ENCODE assay signal across 8 cellular contexts in genomic region chr19:29605653-29606419, GRCh38. TPM values are rescaled to one million over a fixed set of nuclear protein-coding genes. Genes with fewer than 3 reads are reported as not detected.
DNase-seq lines count a peak whose midpoint lies in the region; TF ChIP-seq lines count a peak whose summit lies in the region.

TSS of gene POP4 (plus strand) at chr19:29606283. CDS start at chr19:29606319, 36 bp downstream.

- no peak for TF ChIP-seq EP300 in SK-N-SH (IDR thresholded peaks at IDR 0.05; ENCODE audit: borderline replicate concordance in 1 of 2, low read depth in 1 of 2, low read length in 1 of 2)

- no peaks in the 10 kb centered on the region for H3F3A ChIP-seq in SK-N-SH (replicated peaks; ENCODE audit: insufficient read depth)

- no peaks in the 10 kb centered on the region for H3K9me3 ChIP-seq in SK-N-SH

- peak within 1 kb of the TSS; percentile 84 for H3K4me2 ChIP-seq in SK-N-SH

- H4K20me1 ChIP-seq in SK-N-SH (ENCODE audit: insufficient read depth), result no peaks in the 10 kb centered on the region

- H3K4me1 ChIP-seq in SK-N-SH (ENCODE audit: control insufficient read depth in 1 of 2, insufficient read depth in 2 of 2, low read depth in 1 of 2, low read length in 1 of 2), result peaks cover 0 to 8% of the 10 kb centered on the region in 2 experiments; a peak in 2 of 4 replicates

- DNase-seq in GM03348 (ENCODE audit: low spot score) (peak; percentile 99), HFF-Myc (ENCODE audit: extremely low read depth, low read depth) (peak; percentile 87), NAMALWA (ENCODE audit: low spot score) (peak; percentile 98), SK-N-SH (peak; percentile 97), globus pallidus (ENCODE audit: low spot score) (peak; percentile 94), occipital lobe (lab: John Stamatoyannopoulos, UW) (peak; percentile 89)
- DNase-seq in activated naive CD4-positive, alpha-beta T cell treated with anti-CD3 and anti-CD28 coated beads, Interleukin-2, amount 50 U/mL, for 16 hours, result peak; percentile 98

- CTCF ChIA-PET in SK-N-SH (lab: Yijun Ruan, JAX), result interaction anchor here (0.7 to 3.4 kb wide), 8 partner anchors 10 to 124 kb away, joined by 3 to 40 read pairs (median 4); partner anchors contain the start of genes C19orf12 and PLEKHF1

- peak within 1 kb of the TSS; percentile 73 to 82 for H3K27ac ChIP-seq in SK-N-SH (ENCODE audit: low read depth in 2 of 2, low read length in 1 of 2)
- peak within 1 kb of the TSS; percentile 93 for H3K27ac ChIP-seq in temporal lobe (ENCODE audit: low read depth, low read length)

- H3K9me2 ChIP-seq in SK-N-SH, result no peaks in the 10 kb centered on the region

- POLR2A ChIA-PET in SK-N-SH (lab: Yijun Ruan, JAX), result interaction anchor here (0.6 to 2.9 kb wide), 7 partner anchors 8 to 282 kb away, joined by 3 to 28 read pairs (median 5); partner anchors contain the start of genes C19orf12 and PLEKHF1

- H3K4me3 ChIP-seq in HFF-Myc (replicated peaks; ENCODE audit: low read depth, low read length), result peak within 1 kb of the TSS; percentile 78
- H3K4me3 ChIP-seq in SK-N-SH (ENCODE audit: low read depth in 2 of 2, low read length in 1 of 2), result peak within 1 kb of the TSS; percentile 86 to 89

- peaks cover 6 to 18% of the 10 kb centered on the region in 2 experiments for H3K36me3 ChIP-seq in SK-N-SH (replicated peaks in 1 of 2; ENCODE audit: control insufficient read depth in 1 of 2, insufficient read depth in 2 of 2, low read length in 1 of 2)

- peak within 1 kb of the TSS; percentile 94 for H3K9ac ChIP-seq in SK-N-SH

- 1% methylated on average over 43 of the region's 47 CpGs for WGBS in SK-N-SH (ENCODE audit: low lambda C conversion rate)

- H3K27me3 ChIP-seq in SK-N-SH (ENCODE audit: insufficient read depth), result no peaks in the 10 kb centered on the region

- peaks cover 18% of the 10 kb centered on the region for H3K79me2 ChIP-seq in SK-N-SH (ENCODE audit: insufficient read depth)

- H2AFZ ChIP-seq in SK-N-SH (ENCODE audit: low read depth), result peak within 1 kb of the TSS; percentile 96

- TF ChIP-seq RAD21 in SK-N-SH (IDR thresholded peaks at IDR 0.05; ENCODE audit: low read length), result no peak

- TF ChIP-seq CTCF in HFF-Myc (IDR thresholded peaks at IDR 0.05; ENCODE audit: low read depth, low read length, missing control alignments) (no peak), SK-N-SH (IDR thresholded peaks at IDR 0.05) (no peak)

TF ChIP-seq in SK-N-SH, 30 proteins besides CTCF, POLR2A, EP300 and RAD21:
- TF ChIP-seq ELF1 (IDR thresholded peaks at IDR 0.05) (peak; percentile 97), SIN3A (IDR thresholded peaks at IDR 0.05; ENCODE audit: borderline replicate concordance, low read depth, low read length) (peak; percentile 77; the same call in 1 of the 2 replicates), POLR2AphosphoS5 (IDR thresholded peaks at IDR 0.05; ENCODE audit: low read depth, low read length) (peak; percentile 99), ZBTB33 (IDR thresholded peaks at IDR 0.05; ENCODE audit: borderline replicate concordance, low read depth) (peak; percentile 73; the same call in 1 of the 2 replicates), CHD2 (IDR thresholded peaks at IDR 0.05; ENCODE audit: low read length, partially characterized antibody) (peak; percentile 86), FOXM1 (IDR thresholded peaks at IDR 0.05; ENCODE audit: low read depth) (no peak), USF1 (IDR thresholded peaks at IDR 0.05; ENCODE audit: borderline replicate concordance, low read depth) (peak; percentile 40; the same call in 1 of the 2 replicates), TAF1 (IDR thresholded peaks at IDR 0.05; ENCODE audit: borderline replicate concordance, low read depth, low read length) (peak; percentile 78), MAX (IDR thresholded peaks at IDR 0.05; ENCODE audit: low read depth) (0 out of 2 replicates have a peak, but pooled peaks have one; percentile 61), GABPA (IDR thresholded peaks at IDR 0.05; ENCODE audit: low read depth) (peak; percentile 80), USF2 (IDR thresholded peaks at IDR 0.05; ENCODE audit: borderline replicate concordance, low read depth, low read length) (no peak), NRF1 (IDR thresholded peaks at IDR 0.05; ENCODE audit: low read depth, low read length) (peak; percentile 92), YY1 (IDR thresholded peaks at IDR 0.05; ENCODE audit: low read depth) (peak; percentile 52; the same call in 1 of the 2 replicates), FOSL2 (IDR thresholded peaks at IDR 0.05; ENCODE audit: borderline replicate concordance, low read depth) (no peak; the same call in 1 of the 2 replicates), TCF12 (IDR thresholded peaks at IDR 0.05) (peak; percentile 22; the same call in 1 of the 2 replicates), REST (IDR thresholded peaks at IDR 0.05; ENCODE audit: low read depth, low read length) (peak; percentile 41; the same call in 1 of the 2 replicates)

RNA-seq across cellular contexts. Expression of gene POP4, which starts in this region (rescaled TPM):
- polyA plus RNA-seq in SK-N-SH (2012; rRNA removed), result 67.7 and 75.4 TPM in 2 replicates
- 64.9 and 76.8 TPM in 2 replicates for polyA plus RNA-seq in SK-N-SH (2012; cell fraction: cytosol; rRNA removed)
- polyA plus RNA-seq in SK-N-SH (2012; cell fraction: nucleus; rRNA removed), result 80.4 and 105 TPM in 2 replicates
- total RNA-seq in occipital lobe (37.7 TPM), temporal lobe (38.8 TPM)

Comparison
In these comparisons a context has a peak if more than half of its experiments do, and no peak if none do; other contexts are left out.
1. Peak in every context shown above with its lines: DNase-seq, H3K4me3 ChIP-seq and H3K27ac ChIP-seq.